In genomic region chr22:30823015-30823370, GRCh38 we compare ENCODE assay signal across 11 cellular contexts.
DNase-seq lines count a peak whose midpoint lies in the region; TF ChIP-seq lines count a peak whose summit lies in the region.
"Had no signal": no experiment of that assay in that cellular context is flagged by ENCODE, and none has a peak within 500 bp of the region (broad histone marks: within the 10 kb centered on the region; RNA-seq: fewer than 3 reads in every experiment).

No MANE protein-coding gene starts in this region.

- H2AK5ac ChIP-seq in H9 (ENCODE audit: insufficient read length, low read length) (no peak overlapping the region), mesenchymal stem cell (ENCODE audit: low read length, severe bottlenecking) (no peak overlapping the region)

- no peaks in the 10 kb centered on the region for H3K79me1 ChIP-seq in H9 (ENCODE audit: insufficient read depth, low read depth, low read length, poor library complexity, severe bottlenecking)
- H3K79me1 ChIP-seq in mesenchymal stem cell (replicated peaks; ENCODE audit: low read length, poor library complexity, severe bottlenecking), result no peaks in the 10 kb centered on the region

- H3K9me3 Mint-ChIP-seq in H9, result no peaks in the 10 kb centered on the region
- H3K9me3 Mint-ChIP-seq in activated T-cell treated with anti-CD3 and anti-CD28 coated beads, Interleukin-2, amount 50 U/mL, for 24 hours, result no peaks in the 10 kb centered on the region

- H3K27me3 Mint-ChIP-seq in H9 (ENCODE audit: low read depth), result peaks cover 39% of the 10 kb centered on the region
- peaks cover 53% of the 10 kb centered on the region for H3K27me3 Mint-ChIP-seq in activated T-cell treated with anti-CD3 and anti-CD28 coated beads, Interleukin-2, amount 50 U/mL, for 24 hours

- H3K27ac Mint-ChIP-seq in H9, result no peak overlapping the region
- no peak overlapping the region for H3K27ac Mint-ChIP-seq in activated T-cell treated with anti-CD3 and anti-CD28 coated beads, Interleukin-2, amount 50 U/mL, for 24 hours

- no peak overlapping the region for H3K14ac ChIP-seq in H9 (ENCODE audit: insufficient read depth, low read length)
- no peak overlapping the region for H3K14ac ChIP-seq in mesenchymal stem cell (ENCODE audit: low read length in 2 of 2)

- H3K36me3 Mint-ChIP-seq in H9 (ENCODE audit: insufficient read depth in 1 of 3, low read depth in 3 of 3), result no peaks in the 10 kb centered on the region
- H3K36me3 Mint-ChIP-seq in activated T-cell treated with anti-CD3 and anti-CD28 coated beads, Interleukin-2, amount 50 U/mL, for 24 hours (ENCODE audit: low read depth), result no peaks in the 10 kb centered on the region

- no peaks in the 10 kb centered on the region for H4K20me1 ChIP-seq in H9 (ENCODE audit: control insufficient read depth, insufficient read depth, insufficient read length)

- H3K27ac ChIP-seq in H9 (ENCODE audit: insufficient read length, low read depth, low read length) (no peak overlapping the region), mesenchymal stem cell (ENCODE audit: low read length, poor library complexity, severe bottlenecking) (no peak overlapping the region)
- H3K27ac ChIP-seq: gastroesophageal sphincter, ovary had no signal

- no peaks in the 10 kb centered on the region for H3K9me3 ChIP-seq in H9 (ENCODE audit: control insufficient read depth, low read depth, low read length)
- no peaks in the 10 kb centered on the region for H3K9me3 ChIP-seq in mesenchymal stem cell (ENCODE audit: control insufficient read depth, low read length)
- H3K9me3 ChIP-seq: gastroesophageal sphincter, ovary had no signal

- H4K91ac ChIP-seq in H9 (ENCODE audit: insufficient read length, low read depth, low read length) (no peak overlapping the region), mesenchymal stem cell (ENCODE audit: low read length) (no peak overlapping the region)

- H2BK5ac ChIP-seq in H9 (ENCODE audit: insufficient read length, low read length) (no peak overlapping the region), mesenchymal stem cell (ENCODE audit: low read depth, low read length, poor library complexity, severe bottlenecking) (no peak overlapping the region)

- H3K4me3 Mint-ChIP-seq in H9, result peak overlapping the region; percentile 57 to 74
- no peak overlapping the region for H3K4me3 Mint-ChIP-seq in activated T-cell treated with anti-CD3 and anti-CD28 coated beads, Interleukin-2, amount 50 U/mL, for 24 hours

- H3K18ac ChIP-seq in H9 (ENCODE audit: insufficient read length, low read depth, low read length), result no peak overlapping the region
- no peak overlapping the region for H3K18ac ChIP-seq in mesenchymal stem cell (ENCODE audit: low read depth in 1 of 2, low read length in 2 of 2)

- no peak overlapping the region for H2BK12ac ChIP-seq in H9 (ENCODE audit: insufficient read length, low read depth, low read length)
- no peak overlapping the region for H2BK12ac ChIP-seq in mesenchymal stem cell (ENCODE audit: low read length in 2 of 2)

- H3K23ac ChIP-seq in H9 (ENCODE audit: insufficient read length, low read depth, low read length) (no peak overlapping the region), mesenchymal stem cell (ENCODE audit: low read length in 2 of 2) (no peak overlapping the region)

- no peak overlapping the region for H2BK20ac ChIP-seq in H9 (ENCODE audit: low read depth, low read length, poor library complexity, severe bottlenecking)

- H3K4me1 ChIP-seq in H9 (ENCODE audit: insufficient read depth, low read length) (no peaks in the 10 kb centered on the region), mesenchymal stem cell (ENCODE audit: control insufficient read depth, insufficient read depth, low read depth, low read length) (peaks cover 9% of the 10 kb centered on the region)

- no CpG with 5 or more reads among the region's 11 CpGs for WGBS in H9 (ENCODE audit: extremely low coverage, insufficient read length, low lambda C conversion rate)
- WGBS in mesenchymal stem cell, result 25% methylated on average over 11 of the region's 11 CpGs

- H3K27me3 ChIP-seq in H9 (ENCODE audit: insufficient read depth, low read length) (peaks cover 4% of the 10 kb centered on the region; the same call in 1 of the 2 replicates), mesenchymal stem cell (ENCODE audit: control insufficient read depth in 1 of 2, insufficient read depth in 1 of 2, low read length in 2 of 2) (peaks cover 19 to 83% of the 10 kb centered on the region in 2 experiments)
- H3K27me3 ChIP-seq: ovary had no signal

- DNase-seq in AG08396 (ENCODE audit: low spot score) (peak; percentile 42), H9 (peak; percentile 50), cerebellum (ENCODE audit: low spot score) (peak; percentile 63), mesenchymal stem cell (no peak), activated gamma-delta T cell (lab: John Stamatoyannopoulos, UW) (no peak), NK-92 (lab: John Stamatoyannopoulos, UW; ENCODE audit: unreplicated experiment) (no peak), NCI-H128 (lab: John Stamatoyannopoulos, UW; ENCODE audit: unreplicated experiment) (no peak)
- no peak for DNase-seq in activated T-cell treated with anti-CD3 and anti-CD28 coated beads, Interleukin-2, amount 50 U/mL, for 24 hours
- DNase-seq: NCI-H524 treated with DMSO at 0.1 percent for 48 hours, ovary had no signal

- H3K79me2 ChIP-seq in H9 (ENCODE audit: insufficient read depth, low read length), result no peaks in the 10 kb centered on the region

- H4K8ac ChIP-seq in H9 (replicated peaks; ENCODE audit: insufficient read length, low read depth, low read length) (no peak overlapping the region), mesenchymal stem cell (ENCODE audit: low read length) (no peak overlapping the region)

- no peak overlapping the region for H3K9ac ChIP-seq in H9 (ENCODE audit: extremely low read depth, insufficient read length, low read length)
- H3K9ac ChIP-seq in mesenchymal stem cell (ENCODE audit: low read length), result peak overlapping the region; percentile 69

- peak overlapping the region in 1 of 2 experiments; percentile 78 for H3K4me3 ChIP-seq in mesenchymal stem cell (ENCODE audit: insufficient read depth in 1 of 2, low read depth in 1 of 2, low read length in 2 of 2)
- H3K4me3 ChIP-seq: ovary had no signal

- H2BK120ac ChIP-seq in H9 (ENCODE audit: low read depth, low read length, poor library complexity, severe bottlenecking), result no peak overlapping the region
- H2BK120ac ChIP-seq in mesenchymal stem cell (ENCODE audit: low read depth, low read length), result no peak overlapping the region

- H3K4ac ChIP-seq in H9 (ENCODE audit: low read depth, low read length) (no peak overlapping the region), mesenchymal stem cell (ENCODE audit: low read depth in 1 of 2, low read length in 2 of 2) (no peak overlapping the region)

- peak overlapping the region; percentile 59 for H3K4me2 ChIP-seq in H9 (ENCODE audit: insufficient read depth, insufficient read length, low read length)
- no peak overlapping the region for H3K4me2 ChIP-seq in mesenchymal stem cell (ENCODE audit: low read length, poor library complexity, severe bottlenecking)

- H3K4me1 Mint-ChIP-seq in H9, result peaks cover 3 to 6% of the 10 kb centered on the region in 2 experiments; a peak in 3 of 4 replicates
- H3K4me1 Mint-ChIP-seq in activated T-cell treated with anti-CD3 and anti-CD28 coated beads, Interleukin-2, amount 50 U/mL, for 24 hours (ENCODE audit: low read depth), result peaks cover 17% of the 10 kb centered on the region

- H2AFZ ChIP-seq in H9 (ENCODE audit: low read length) (no peak overlapping the region), mesenchymal stem cell (ENCODE audit: low read depth, low read length) (no peak overlapping the region)

- peak; percentile 43; the same call in 2 of the 3 replicates for TF ChIP-seq CTCF in H9 (conservative IDR thresholded peaks at IDR 0.05)

- H2BK15ac ChIP-seq in H9 (ENCODE audit: low read depth, low read length) (no peak overlapping the region), mesenchymal stem cell (ENCODE audit: low read depth, poor library complexity, severe bottlenecking) (no peak overlapping the region)

- no peak overlapping the region for H4K5ac ChIP-seq in H9 (ENCODE audit: insufficient read length, low read depth, low read length)

- no peak overlapping the region for H3T11ph ChIP-seq in H9 (ENCODE audit: low read length)

- H3K56ac ChIP-seq in H9 (ENCODE audit: insufficient read length, low read depth, low read length), result no peak overlapping the region

- H3K23me2 ChIP-seq in H9 (ENCODE audit: insufficient read length, low read depth, low read length, poor library complexity, severe bottlenecking), result peaks cover 10% of the 10 kb centered on the region

- H3K36me3 ChIP-seq in mesenchymal stem cell (ENCODE audit: control insufficient read depth in 1 of 2, insufficient read depth in 2 of 2, low read depth in 1 of 2, low read length in 2 of 2), result peaks cover 0 to 3% of the 10 kb centered on the region in 2 experiments
- H3K36me3 ChIP-seq: gastroesophageal sphincter, ovary had no signal

Comparison
In these comparisons a context has a peak if more than half of its experiments do, and no peak if none do; other contexts are left out.
1. DNase-seq: peak in AG08396 (single experiment), H9 (single experiment) and cerebellum (single experiment); none in mesenchymal stem cell (single experiment), activated gamma-delta T cell (single experiment), NK-92 (single experiment), NCI-H128 (single experiment) and activated T-cell treated with anti-CD3 and anti-CD28 coated beads, Interleukin-2, amount 50 U/mL, for 24 hours (single experiment).